13 cellular contexts compared by ENCODE assay signal in genomic region chr15:74006774-74007639, GRCh38. TPM values are rescaled to one million over a fixed set of nuclear protein-coding genes. Genes with fewer than 3 reads are reported as not detected.
DNase-seq lines count a peak whose midpoint lies in the region; ATAC-seq, FAIRE-seq and TF ChIP-seq lines count a peak whose summit lies in the region.
"Had no signal": no experiment of that assay in that cellular context is flagged by ENCODE, and none has a peak within 500 bp of the region (broad histone marks: within the 10 kb centered on the region; RNA-seq: fewer than 3 reads in every experiment).

No MANE protein-coding gene starts in this region.

- POLR2A ChIA-PET in GM12878 (lab: Charles Lee), result interaction anchor here (0.7 to 4.6 kb wide), 5 partner anchors 11 to 213 kb away, joined by 3 to 44 read pairs (median 3); partner anchors contain the start of gene PML

- peak; percentile 23 for FAIRE-seq in GM19239 (lab: Jason Lieb, UNC)
- no peak for FAIRE-seq in GM12878 (lab: Jason Lieb, UNC)
- FAIRE-seq: keratinocyte had no signal

- DNase-seq in GM19239 (ENCODE audit: insufficient read length, low spot score) (no peak), GM12878 (ENCODE audit: low read depth, low spot score) (no peak), posterior vena cava (ENCODE audit: low spot score) (peak; percentile 29), GOT3 (lab: John Stamatoyannopoulos, UW) (no peak), EL (no peak)
- DNase-seq: brain microvascular endothelial cell, NCI-H69, retina had no signal

- WGBS in GM12878 (ENCODE audit: insufficient coverage, insufficient replicate concordance, low lambda C conversion rate, missing lambda C conversion rate), result 18% methylated on average over 11 of the region's 11 CpGs

- H3K79me2 ChIP-seq in GM12878 (ENCODE audit: control insufficient read depth, insufficient read depth, low read length), result peaks cover 82% of the 10 kb centered on the region

- peak overlapping the region; percentile 83 for H3K4me2 ChIP-seq in GM12878 (ENCODE audit: control insufficient read depth, insufficient read depth)

- RAD21 ChIA-PET in GM12878 (lab: Charles Lee; ENCODE audit: unreplicated experiment), result interaction anchor here (1.0 to 3.0 kb wide), 5 partner anchors 10 to 41 kb away, joined by 3 to 16 read pairs (median 6); partner anchors contain the start of gene PML

- intact Hi-C loops in GM12878 (cut with micrococcal nuclease; ENCODE audit: unreplicated experiment) (no loop called here), posterior vena cava (cut with DNase I) (no loop called here)

- CTCF ChIA-PET in GM12878 (lab: Yijun Ruan, JAX), result interaction anchor here (1.0 to 5.7 kb wide), 8 partner anchors 9 to 41 kb away, joined by 3 to 36 read pairs (median 4); partner anchors contain the start of genes PML and STOML1

- H4K20me1 ChIP-seq in GM12878 (ENCODE audit: control insufficient read depth, insufficient read depth), result no peaks in the 10 kb centered on the region

- TF ChIP-seq RAD21 in GM12878 (IDR thresholded peaks at IDR 0.05; ENCODE audit: insufficient read depth, low read depth, low read length), result no peak

- SMC1A ChIA-PET in GM12878 (lab: Charles Lee; ENCODE audit: uncharacterized antibody, unreplicated experiment), result interaction anchor here (1.0 to 4.0 kb wide), 7 partner anchors 13 to 42 kb away, joined by 3 to 28 read pairs (median 3); partner anchors contain the start of genes PML and STOML1

- peaks cover 27% of the 10 kb centered on the region for H3K4me1 ChIP-seq in GM12878 (ENCODE audit: control insufficient read depth, insufficient read depth, low read length)

- TF ChIP-seq CTCF in C4-2B (conservative IDR thresholded peaks at IDR 0.05) (no peak), GM12878 (IDR thresholded peaks at IDR 0.05 in 2 of 3, conservative IDR thresholded peaks at IDR 0.05 in 1 of 3; ENCODE audit: control insufficient read depth in 2 of 3, extremely low read depth in 1 of 3, insufficient read depth in 1 of 3, low read depth in 3 of 3, low read length in 3 of 3) (no peak)

- H3K36me3 ChIP-seq in GM12878 (ENCODE audit: control insufficient read depth in 2 of 2, insufficient read depth in 2 of 2, low read length in 1 of 2), result peaks cover 17 to 48% of the 10 kb centered on the region in 2 experiments

- no peaks in the 10 kb centered on the region for H3K27me3 ChIP-seq in GM12878 (replicated peaks in 1 of 2; ENCODE audit: control insufficient read depth in 2 of 2, insufficient read depth in 2 of 2, low read length in 1 of 2)
- H3K27me3 ChIP-seq: brain microvascular endothelial cell had no signal

- H3K27ac ChIP-seq in C4-2B (peak overlapping the region; percentile 26), GM12878 (ENCODE audit: control insufficient read depth, insufficient read depth) (peak overlapping the region; percentile 53)
- H3K27ac ChIP-seq: brain microvascular endothelial cell, SK-N-MC had no signal

- H3K9ac ChIP-seq in GM12878 (ENCODE audit: control insufficient read depth, insufficient read depth, low read length), result peak overlapping the region; percentile 19; the same call in 1 of the 2 replicates

- in situ Hi-C loops in GM12878 (cut with MboI), result no loop called here

- no peak overlapping the region for H2AFZ ChIP-seq in GM12878 (ENCODE audit: control insufficient read depth, low read depth, low read length)

- ATAC-seq in GM12878 (peak; percentile 75), GM18868 (IDR thresholded peaks at IDR 0.05; ENCODE audit: unreplicated experiment) (no peak), GM19023 (IDR thresholded peaks at IDR 0.05; ENCODE audit: unreplicated experiment) (no peak)

- H3K4me3 ChIP-seq in GM12878, result peak overlapping the region; percentile 49; the same call in 1 of the 2 replicates
- H3K4me3 ChIP-seq: SK-N-MC had no signal

- BruUV-seq in GM12878 (replicated peaks; lab: Mats Ljungman, UMichigan), result no TSS peak

- H3K9me3 ChIP-seq in GM12878 (replicated peaks; ENCODE audit: control insufficient read depth, insufficient read depth, low read length), result no peaks in the 10 kb centered on the region; the same call in none of the 3 replicates

- TF ChIP-seq EP300 in GM12878 (IDR thresholded peaks at IDR 0.05; ENCODE audit: borderline replicate concordance in 1 of 2, control insufficient read depth in 1 of 2, low read depth in 2 of 2, low read length in 2 of 2), result no peak

- no peak for TF ChIP-seq POLR2A in GM12878 (IDR thresholded peaks at IDR 0.05; ENCODE audit: low read depth, low read length)

TF ChIP-seq in GM12878, 131 proteins besides CTCF, POLR2A, EP300 and RAD21 (continues in another document):
- TF ChIP-seq ZNF687 (IDR thresholded peaks at IDR 0.05) (0 out of 2 replicates have a peak, but pooled peaks have one; percentile 27), STAT1 (conservative IDR thresholded peaks at IDR 0.05) (no peak), IRF4 (IDR thresholded peaks at IDR 0.05; ENCODE audit: low read depth, low read length) (0 out of 2 replicates have a peak, but pooled peaks have one; percentile 11), EED (IDR thresholded peaks at IDR 0.05; ENCODE audit: low read depth) (no peak), JUNB (IDR thresholded peaks at IDR 0.05) (peak; percentile 64), MAX (IDR thresholded peaks at IDR 0.05; ENCODE audit: low read depth, low read length) (no peak), IKZF2 (IDR thresholded peaks at IDR 0.05) (0 out of 4 replicates have a peak, but pooled peaks of 1 of the 2 experiments have one; percentile 11)

RNA-seq across cellular contexts. Expression of gene PML, which starts 12.5 kb away (rescaled TPM):
- total RNA-seq in GM12878 (2013; cell fraction: nucleolus; rRNA removed), result 88.7 and 88.9 TPM in 2 replicates
- total RNA-seq in GM12878 (2014; rRNA removed), result 28.4 and 28.9 TPM in 2 replicates
- 17.8 and 18.8 TPM in 2 replicates for total RNA-seq in GM12878 (2014; rRNA removed; fragmentation: Illumina TruSeq; extraction: Trizol)
- total RNA-seq in GM12878 (2021), result 91.5 and 95.5 TPM in 2 replicates
- 26.0 TPM for polyA plus RNA-seq in GM12878 (2011; ENCODE audit: low read depth)
- 7.6 and 13.6 TPM in 2 replicates for polyA plus RNA-seq in GM12878 (2011; rRNA removed)
- polyA plus RNA-seq in GM12878 (2011; cell fraction: cytosol; rRNA removed), result 21.8 and 24.5 TPM in 2 replicates
- 50.9 and 65.9 TPM in 2 replicates for polyA plus RNA-seq in GM12878 (2011; cell fraction: nucleus; rRNA removed)
- 58.4 and 60.6 TPM in 2 replicates for polyA plus RNA-seq in GM12878 (2012)
- 15.0 and 32.7 TPM in 2 replicates for polyA plus RNA-seq in GM12878 (2014; fragmentation: Illumina TruSeq; extraction: Trizol)
- polyA plus RNA-seq in GM12878 (2014; fragmentation: Nextera tagmentation; extraction: Ambion mirVana), result 10 to 100 TPM in 1 of 2 experiments, 1 to 10 TPM in 1; 8.5 to 14.2 TPM
- 34.2 and 45.3 TPM in 2 replicates for polyA plus RNA-seq in GM12878 (2014; rRNA removed)
- polyA plus RNA-seq in GM12878 (2016; fragmentation: Nextera tagmentation; extraction: Ambion mirVana), result 10 to 100 TPM; 54.0 to 60.0 TPM
- 20.8 and 38.7 TPM in 2 replicates for polyA minus RNA-seq in GM12878 (2011; rRNA and poly(A)+ RNA removed)
- polyA minus RNA-seq in GM12878 (2011; cell fraction: cytosol; rRNA and poly(A)+ RNA removed), result 30.0 and 41.2 TPM in 2 replicates
- 18.5 and 37.6 TPM in 2 replicates for polyA minus RNA-seq in GM12878 (2011; cell fraction: nucleus; rRNA and poly(A)+ RNA removed)
- 10 to 100 TPM; 49.2 to 50.7 TPM for total RNA-seq in posterior vena cava

RNA-seq across cellular contexts. Expression of gene STOML1, which starts 14.9 kb away (rescaled TPM):
- 10.3 and 11.0 TPM in 2 replicates for total RNA-seq in GM12878 (2013; cell fraction: nucleolus; rRNA removed)
- 12.0 and 12.2 TPM in 2 replicates for total RNA-seq in GM12878 (2014; rRNA removed)
- 4.6 TPM in 2 replicates for total RNA-seq in GM12878 (2014; rRNA removed; fragmentation: Illumina TruSeq; extraction: Trizol)
- total RNA-seq in GM12878 (2021), result 12.1 TPM in 2 replicates
- polyA plus RNA-seq in GM12878 (2011; ENCODE audit: low read depth), result 2.0 TPM
- 2.0 and 4.2 TPM in 2 replicates for polyA plus RNA-seq in GM12878 (2011; rRNA removed)
- polyA plus RNA-seq in GM12878 (2011; cell fraction: cytosol; rRNA removed), result 6.4 and 9.0 TPM in 2 replicates
- 9.2 and 11.5 TPM in 2 replicates for polyA plus RNA-seq in GM12878 (2011; cell fraction: nucleus; rRNA removed)
- polyA plus RNA-seq in GM12878 (2012), result 4.7 and 5.3 TPM in 2 replicates
- polyA plus RNA-seq in GM12878 (2014; fragmentation: Illumina TruSeq; extraction: Trizol), result 1.7 and 3.2 TPM in 2 replicates
- under 1 TPM; 0.14 to 0.46 TPM for polyA plus RNA-seq in GM12878 (2014; fragmentation: Nextera tagmentation; extraction: Ambion mirVana)
- polyA plus RNA-seq in GM12878 (2014; rRNA removed), result 12.5 and 13.6 TPM in 2 replicates
- polyA plus RNA-seq in GM12878 (2016; fragmentation: Nextera tagmentation; extraction: Ambion mirVana), result 10 to 100 TPM; 13.2 to 13.6 TPM
- polyA minus RNA-seq in GM12878 (2011; rRNA and poly(A)+ RNA removed), result 3.1 and 4.0 TPM in 2 replicates
- 1.6 and 3.1 TPM in 2 replicates for polyA minus RNA-seq in GM12878 (2011; cell fraction: cytosol; rRNA and poly(A)+ RNA removed)
- 3.3 and 5.1 TPM in 2 replicates for polyA minus RNA-seq in GM12878 (2011; cell fraction: nucleus; rRNA and poly(A)+ RNA removed)
- total RNA-seq in posterior vena cava, result 10 to 100 TPM; 17.3 to 20.1 TPM
